1 cellular context compared by ENCODE assay signal in genomic region chr4:6917445-6918241, GRCh38.
A peak's percentile ranks its signal among the peaks of the same experiment; 100 is the strongest.
TF ChIP-seq lines count a peak whose summit lies in the region.

No MANE protein-coding gene starts in this region.

TF ChIP-seq in HepG2, 621 proteins besides CTCF, POLR2A, EP300 and RAD21 (continued from another document and continues in another):
- TF ChIP-seq MXD1 (CRISPR knock-in tag; IDR thresholded peaks at IDR 0.05) = peak; percentile 51; the same call in 1 of the 2 replicates
- TF ChIP-seq ZNF512B (CRISPR knock-in tag; IDR thresholded peaks at IDR 0.05; ENCODE audit: borderline replicate concordance) = no peak; the same call in 1 of the 2 replicates
- no peak for TF ChIP-seq SRSF9 (IDR thresholded peaks at IDR 0.05; ENCODE audit: borderline replicate concordance, insufficient read depth, low read depth, low read length, poor library complexity, severe bottlenecking)
- TF ChIP-seq ONECUT2 (CRISPR knock-in tag; IDR thresholded peaks at IDR 0.05) = peak; percentile 49; the same call in 1 of the 2 replicates
- TF ChIP-seq ZNF17 (CRISPR knock-in tag; IDR thresholded peaks at IDR 0.05) = no peak
- no peak for TF ChIP-seq ZNF407 (CRISPR knock-in tag; IDR thresholded peaks at IDR 0.05; ENCODE audit: not compliant biosample characterization)
- TF ChIP-seq E2F2 (CRISPR knock-in tag; IDR thresholded peaks at IDR 0.05; ENCODE audit: borderline replicate concordance) = 0 out of 2 replicates have a peak, but pooled peaks have one; percentile 57
- peak; percentile 26 for TF ChIP-seq ASH2L (IDR thresholded peaks at IDR 0.05; ENCODE audit: insufficient read length, low read depth, low read length)
- peak; percentile 71 for TF ChIP-seq TFDP2 (CRISPR knock-in tag; IDR thresholded peaks at IDR 0.05)
- peak; percentile 32; the same call in 1 of the 2 replicates for TF ChIP-seq ZBTB7A (CRISPR knock-in tag; IDR thresholded peaks at IDR 0.05)
- no peak for TF ChIP-seq ZNF562 (CRISPR knock-in tag; IDR thresholded peaks at IDR 0.05; ENCODE audit: borderline replicate concordance)
- TF ChIP-seq SNRNP70 (IDR thresholded peaks at IDR 0.05; ENCODE audit: low read depth, low read length) = no peak
- TF ChIP-seq ZNF788 (CRISPR knock-in tag; IDR thresholded peaks at IDR 0.05; ENCODE audit: borderline replicate concordance) = peak; percentile 80; the same call in 1 of the 2 replicates
- no peak for TF ChIP-seq CBX1 (IDR thresholded peaks at IDR 0.05; ENCODE audit: low read depth)
- TF ChIP-seq ZNF7 (CRISPR knock-in tag; IDR thresholded peaks at IDR 0.05) = no peak
- no peak for TF ChIP-seq MAF1 (CRISPR knock-in tag; IDR thresholded peaks at IDR 0.05; ENCODE audit: borderline replicate concordance)
- TF ChIP-seq MYPOP (CRISPR knock-in tag; IDR thresholded peaks at IDR 0.05) = peak; percentile 79
- no peak for TF ChIP-seq SUZ12 (IDR thresholded peaks at IDR 0.05; ENCODE audit: low read depth, low read length)
- TF ChIP-seq ZNF607 (CRISPR knock-in tag; IDR thresholded peaks at IDR 0.05; ENCODE audit: borderline replicate concordance) = peak; percentile 89; the same call in 1 of the 2 replicates
- TF ChIP-seq ZMYM2 (CRISPR knock-in tag; IDR thresholded peaks at IDR 0.05) = no peak
- peak; percentile 84 for TF ChIP-seq DMAP1 (CRISPR knock-in tag; IDR thresholded peaks at IDR 0.05)
- TF ChIP-seq ZNF737 (CRISPR knock-in tag; IDR thresholded peaks at IDR 0.05; ENCODE audit: borderline replicate concordance) = no peak
- TF ChIP-seq ELF3 (CRISPR knock-in tag; IDR thresholded peaks at IDR 0.05) = peak; percentile 99
- peak; percentile 90; the same call in 1 of the 2 replicates for TF ChIP-seq ZSCAN29 (CRISPR knock-in tag; conservative IDR thresholded peaks at IDR 0.05)
- no peak for TF ChIP-seq CENPT (CRISPR knock-in tag; IDR thresholded peaks at IDR 0.05; ENCODE audit: low read depth)
- peak; percentile 52; the same call in 1 of the 2 replicates for TF ChIP-seq NCOR1 (IDR thresholded peaks at IDR 0.05; ENCODE audit: borderline replicate concordance, low read length)
- peak; percentile 66; the same call in 1 of the 2 replicates for TF ChIP-seq POGK (CRISPR knock-in tag; conservative IDR thresholded peaks at IDR 0.05)
- TF ChIP-seq XBP1 (CRISPR knock-in tag; IDR thresholded peaks at IDR 0.05) = peak; percentile 93
- TF ChIP-seq PHF21A (CRISPR knock-in tag; IDR thresholded peaks at IDR 0.05) = peak; percentile 90
- peak; percentile 75 for TF ChIP-seq SP4 (CRISPR knock-in tag; IDR thresholded peaks at IDR 0.05)
- peak; percentile 77 for TF ChIP-seq KLF11 (CRISPR knock-in tag; IDR thresholded peaks at IDR 0.05)
- TF ChIP-seq ARID2 (CRISPR knock-in tag; IDR thresholded peaks at IDR 0.05; ENCODE audit: borderline replicate concordance) = no peak
- peak; percentile 89 for TF ChIP-seq ZNF543 (CRISPR knock-in tag; IDR thresholded peaks at IDR 0.05)
- TF ChIP-seq ZSCAN25 (CRISPR knock-in tag; IDR thresholded peaks at IDR 0.05) = peak; percentile 87; the same call in 1 of the 2 replicates
- TF ChIP-seq ZNF790 (CRISPR knock-in tag; IDR thresholded peaks at IDR 0.05; ENCODE audit: borderline replicate concordance) = no peak
- TF ChIP-seq ZNF382 (CRISPR knock-in tag; IDR thresholded peaks at IDR 0.05; ENCODE audit: borderline replicate concordance) = no peak
- no peak for TF ChIP-seq DZIP1 (CRISPR knock-in tag; IDR thresholded peaks at IDR 0.05)
- TF ChIP-seq ZNF800 (CRISPR knock-in tag; IDR thresholded peaks at IDR 0.05) = peak; percentile 72; the same call in 1 of the 2 replicates
